ENCODE assay signal across 8 cellular contexts in genomic region chr4:74228691-74229640, GRCh38.
DNase-seq lines count a peak whose midpoint lies in the region; ATAC-seq and TF ChIP-seq lines count a peak whose summit lies in the region.

No MANE protein-coding gene starts in this region.

- no peak overlapping the region for H3K27ac ChIP-seq in gastroesophageal sphincter

- H3K4me3 ChIP-seq in gastroesophageal sphincter: no peak overlapping the region

- H3K4me1 ChIP-seq in gastroesophageal sphincter: no peaks in the 10 kb centered on the region

- no peak overlapping the region for H3K4me3 Mint-ChIP-seq in activated T-helper 1 cell treated with anti-CD3 and anti-CD28 coated beads, Interleukin-12 subunit alpha, Interleukin-12 subunit beta, Interleukin-2, Interleukin-4 antibody, amounts not matched to agents 30 ng/mL and 10 ng/mL and 1 ng/mL, durations not matched to agents 14 hours and 24 hours and 36 hours

- no peaks in the 10 kb centered on the region for H3K9me3 ChIP-seq in gastroesophageal sphincter

- peaks cover 20% of the 10 kb centered on the region for H3K4me1 Mint-ChIP-seq in activated T-helper 1 cell treated with anti-CD3 and anti-CD28 coated beads, Interleukin-12 subunit alpha, Interleukin-12 subunit beta, Interleukin-2, Interleukin-4 antibody, amounts not matched to agents 30 ng/mL and 10 ng/mL and 1 ng/mL, durations not matched to agents 14 hours and 24 hours and 36 hours (ENCODE audit: low read depth)

- WGBS in gastroesophageal sphincter (ENCODE audit: low coverage in 1 of 2), 2 donors: 42 to 86% methylated on average over 2 to 4 of the region's 4 CpGs

- peaks cover 0 to 7% of the 10 kb centered on the region in 2 donors for H3K36me3 ChIP-seq in gastroesophageal sphincter

- no peak for TF ChIP-seq POLR2A in gastroesophageal sphincter (IDR thresholded peaks at IDR 0.05)

- no peak for TF ChIP-seq EP300 in gastroesophageal sphincter (IDR thresholded peaks at IDR 0.05)

- ATAC-seq in GM19438 (IDR thresholded peaks at IDR 0.05; ENCODE audit: low read depth, unreplicated experiment): peak; percentile 88
- peak; percentile 87 for ATAC-seq in HG03521 (IDR thresholded peaks at IDR 0.05; ENCODE audit: unreplicated experiment)
- ATAC-seq in gastroesophageal sphincter: no peak

- peaks cover 4% of the 10 kb centered on the region for H3K27me3 Mint-ChIP-seq in activated T-helper 1 cell treated with anti-CD3 and anti-CD28 coated beads, Interleukin-12 subunit alpha, Interleukin-12 subunit beta, Interleukin-2, Interleukin-4 antibody, amounts not matched to agents 30 ng/mL and 10 ng/mL and 1 ng/mL, durations not matched to agents 14 hours and 24 hours and 36 hours (ENCODE audit: insufficient read depth)

- TF ChIP-seq CTCF in gastroesophageal sphincter (IDR thresholded peaks at IDR 0.05): peak; percentile 46 to 74 (median 55)

- intact Hi-C loops in activated T-helper 1 cell treated with anti-CD3 and anti-CD28 coated beads, Interleukin-12 subunit alpha, Interleukin-12 subunit beta, Interleukin-2, Interleukin-4 antibody, amounts not matched to agents 30 ng/mL and 10 ng/mL and 1 ng/mL, durations not matched to agents 14 hours and 24 hours and 36 hours (cut with micrococcal nuclease): loop anchor here (1.0 to 5.0 kb wide), 4 partner anchors 40 to 446 kb away; no protein-coding TSS in a partner anchor

- H3K27ac Mint-ChIP-seq in activated T-helper 1 cell treated with anti-CD3 and anti-CD28 coated beads, Interleukin-12 subunit alpha, Interleukin-12 subunit beta, Interleukin-2, Interleukin-4 antibody, amounts not matched to agents 30 ng/mL and 10 ng/mL and 1 ng/mL, durations not matched to agents 14 hours and 24 hours and 36 hours: no peak overlapping the region

- H3K36me3 Mint-ChIP-seq in activated T-helper 1 cell treated with anti-CD3 and anti-CD28 coated beads, Interleukin-12 subunit alpha, Interleukin-12 subunit beta, Interleukin-2, Interleukin-4 antibody, amounts not matched to agents 30 ng/mL and 10 ng/mL and 1 ng/mL, durations not matched to agents 14 hours and 24 hours and 36 hours (ENCODE audit: low read depth): no peaks in the 10 kb centered on the region

- no peaks in the 10 kb centered on the region for H3K9me3 Mint-ChIP-seq in activated T-helper 1 cell treated with anti-CD3 and anti-CD28 coated beads, Interleukin-12 subunit alpha, Interleukin-12 subunit beta, Interleukin-2, Interleukin-4 antibody, amounts not matched to agents 30 ng/mL and 10 ng/mL and 1 ng/mL, durations not matched to agents 14 hours and 24 hours and 36 hours

- DNase-seq in DMS 273 treated with DMSO at 0.1 percent for 48 hours (lab: John Stamatoyannopoulos, UW): peak; percentile 14
- peak; percentile 74 for DNase-seq in RKO (ENCODE audit: low spot score)
- peak; percentile 47 for DNase-seq in activated T-helper 1 cell treated with anti-CD3 and anti-CD28 coated beads, Interleukin-12 subunit alpha, Interleukin-12 subunit beta, Interleukin-2, Interleukin-4 antibody, amounts not matched to agents 30 ng/mL and 10 ng/mL and 1 ng/mL, durations not matched to agents 14 hours and 24 hours and 36 hours (ENCODE audit: low spot score)
- DNase-seq in pulmonary artery endothelial cell (ENCODE audit: low read depth, low spot score): peak; percentile 51
- no peak for DNase-seq in cerebellar nuclear complex (lab: John Stamatoyannopoulos, UW)

- no peaks in the 10 kb centered on the region for H3K27me3 ChIP-seq in gastroesophageal sphincter

Comparison
In these comparisons a context has a peak if more than half of its experiments do, and no peak if none do; other contexts are left out.
1. DNase-seq: peak in DMS 273 treated with DMSO at 0.1 percent for 48 hours (single experiment), RKO (single experiment), activated T-helper 1 cell treated with anti-CD3 and anti-CD28 coated beads, Interleukin-12 subunit alpha, Interleukin-12 subunit beta, Interleukin-2, Interleukin-4 antibody, amounts not matched to agents 30 ng/mL and 10 ng/mL and 1 ng/mL, durations not matched to agents 14 hours and 24 hours and 36 hours (single experiment) and pulmonary artery endothelial cell (single experiment); none in cerebellar nuclear complex (0 of 2).